ENCODE assay signal across 24 cellular contexts in genomic region chr5:31645420-31646081, GRCh38. TPM values are rescaled to one million over a fixed set of nuclear protein-coding genes. Genes with fewer than 3 reads are reported as not detected.
DNase-seq lines count a peak whose midpoint lies in the region; ATAC-seq and TF ChIP-seq lines count a peak whose summit lies in the region.
"Had no signal": no experiment of that assay in that cellular context is flagged by ENCODE, and none has a peak within 500 bp of the region (broad histone marks: within the 10 kb centered on the region; RNA-seq: fewer than 3 reads in every experiment).

No MANE protein-coding gene starts in this region.

- peak; percentile 23 for DNase-seq in GM23338 (ENCODE audit: low spot score)
- DNase-seq in NCI-H345 treated with DMSO at 0.1 percent for 48 hours (lab: John Stamatoyannopoulos, UW; ENCODE audit: unreplicated experiment) = peak; percentile 52
- peak in 3 of 5 donors; percentile 28 to 60 (median 50) for DNase-seq in heart left ventricle
- DNase-seq in right cardiac atrium = peak in 2 of 3 donors; percentile 54 to 66
- no peak for DNase-seq in activated CD8-positive, alpha-beta T cell treated with anti-CD3 and anti-CD28 coated beads, Interleukin-2, amount 10 ng/mL, durations not matched to agents 7 days and 5 days
- no peak for DNase-seq in effector CD4-positive, alpha-beta T cell
- no peak for DNase-seq in AG08396 (ENCODE audit: low spot score)
- DNase-seq: AML-193; CD4-positive, alpha-beta T cell; H9; HFFc6; KBM-7; MV-4-11; NCI-H1105 treated with DMSO at 0.1 percent for 48 hours; NCI-H146; NCI-H2029; NCI-H526 treated with DMSO at 0.1 percent for 48 hours; PC-9; SHP77 treated with DMSO at 0.1 percent for 48 hours had no signal

- no peaks in the 10 kb centered on the region for H3K9me3 Mint-ChIP-seq in GM23338
- no peaks in the 10 kb centered on the region for H3K9me3 Mint-ChIP-seq in activated CD8-positive, alpha-beta T cell treated with anti-CD3 and anti-CD28 coated beads, Interleukin-2, amount 10 ng/mL, durations not matched to agents 7 days and 5 days (ENCODE audit: insufficient read depth)
- H3K9me3 Mint-ChIP-seq: CD4-positive, alpha-beta T cell; H9; HFFc6 had no signal

- H3K9me2 ChIP-seq in GM23338 (ENCODE audit: insufficient read depth) = no peaks in the 10 kb centered on the region

- 41 to 60% (median 55%) methylated on average over 11 of the region's 11 CpGs for WGBS in heart left ventricle, 4 donors
- WGBS in right cardiac atrium = 62% methylated on average over 11 of the region's 11 CpGs

- no peak overlapping the region for H2AFZ ChIP-seq in GM23338
- H2AFZ ChIP-seq: PC-9 had no signal

- H3K79me2 ChIP-seq in GM23338 (replicated peaks; ENCODE audit: insufficient read depth) = no peaks in the 10 kb centered on the region; the same call in 1 of the 2 replicates

- ATAC-seq in GM23338 (peak; percentile 78), heart left ventricle (peak; percentile 88 to 92 (median 90)), right cardiac atrium (peak; percentile 74 to 87)
- no peak for ATAC-seq in activated CD8-positive, alpha-beta T cell treated with anti-CD3 and anti-CD28 coated beads, Interleukin-2, amount 10 ng/mL, durations not matched to agents 7 days and 5 days
- no peak for ATAC-seq in activated CD4-positive, CD25-positive, alpha-beta regulatory T cell treated with anti-CD3 and anti-CD28 coated beads, Interleukin-2, amount 50 U/mL, for 24 hours
- ATAC-seq: GM12878 had no signal

- H3K4me2 ChIP-seq in GM23338 = 0 out of 2 replicates have a peak overlapping the region, but pooled peaks have one; percentile 14
- H3K4me2 ChIP-seq: BLaER1 treated with 17β-estradiol and CSF1 and Interleukin-3, amounts not matched to agents 10 nM and 100 nM; PC-9 had no signal

- H3K4me3 Mint-ChIP-seq in GM23338 = no peak overlapping the region
- H3K4me3 Mint-ChIP-seq in activated CD8-positive, alpha-beta T cell treated with anti-CD3 and anti-CD28 coated beads, Interleukin-2, amount 10 ng/mL, durations not matched to agents 7 days and 5 days = no peak overlapping the region
- H3K4me3 Mint-ChIP-seq: CD4-positive, alpha-beta T cell; H9; HFFc6 had no signal

- H3K27me3 Mint-ChIP-seq in GM23338 (ENCODE audit: insufficient read depth, low read depth, poor library complexity) = no peaks in the 10 kb centered on the region
- peaks cover 2% of the 10 kb centered on the region for H3K27me3 Mint-ChIP-seq in activated CD8-positive, alpha-beta T cell treated with anti-CD3 and anti-CD28 coated beads, Interleukin-2, amount 10 ng/mL, durations not matched to agents 7 days and 5 days (ENCODE audit: low read depth)
- H3K27me3 Mint-ChIP-seq: CD4-positive, alpha-beta T cell had no signal

- H3K4me1 ChIP-seq in GM23338 (ENCODE audit: insufficient read depth) (0 out of 2 replicates have a peak, but pooled peaks cover 4% of the 10 kb centered on the region), heart left ventricle (peaks cover 0 to 80% (median 16%) of the 10 kb centered on the region in 12 donors), right cardiac atrium (ENCODE audit: control insufficient read depth, insufficient read depth, low read length) (peaks cover 6% of the 10 kb centered on the region)
- H3K4me1 ChIP-seq: BLaER1 treated with 17β-estradiol and CSF1 and Interleukin-3, amounts not matched to agents 10 nM and 100 nM had no signal

- H3K27ac ChIP-seq in GM23338 (ENCODE audit: low read depth) (no peak overlapping the region), heart left ventricle (peak overlapping the region in 11 of 12 donors; percentile 31 to 83 (median 66)), right cardiac atrium (ENCODE audit: low read length) (peak overlapping the region; percentile 92)
- H3K27ac ChIP-seq: BLaER1 treated with 17β-estradiol and CSF1 and Interleukin-3, amounts not matched to agents 10 nM and 100 nM; PC-9 had no signal

- no peak overlapping the region for H3K27ac Mint-ChIP-seq in GM23338
- no peak overlapping the region for H3K27ac Mint-ChIP-seq in activated CD8-positive, alpha-beta T cell treated with anti-CD3 and anti-CD28 coated beads, Interleukin-2, amount 10 ng/mL, durations not matched to agents 7 days and 5 days
- H3K27ac Mint-ChIP-seq: CD4-positive, alpha-beta T cell; H9; HFFc6 had no signal

- H3K9me3 ChIP-seq in heart left ventricle = no peaks in the 10 kb centered on the region
- H3K9me3 ChIP-seq in right cardiac atrium (ENCODE audit: control insufficient read depth, low read length) = no peaks in the 10 kb centered on the region
- H3K9me3 ChIP-seq: BLaER1 treated with 17β-estradiol and CSF1 and Interleukin-3, amounts not matched to agents 10 nM and 100 nM had no signal

- H3K36me3 ChIP-seq in GM23338 (ENCODE audit: insufficient read depth) (no peaks in the 10 kb centered on the region), heart left ventricle (no peaks in the 10 kb centered on the region)
- H3K36me3 ChIP-seq: BLaER1 treated with 17β-estradiol and CSF1 and Interleukin-3, amounts not matched to agents 10 nM and 100 nM had no signal

- CTCF ChIA-PET in activated CD8-positive, alpha-beta T cell treated with anti-CD3 and anti-CD28 coated beads, Interleukin-2, amount 10 ng/mL, durations not matched to agents 7 days and 5 days (lab: Charles Lee) = no interaction called here

- H4K20me1 ChIP-seq in GM23338 (replicated peaks; ENCODE audit: insufficient read depth) = peaks cover 4% of the 10 kb centered on the region; the same call in 1 of the 2 replicates

- no peak for TF ChIP-seq CTCF in GM23338 (conservative IDR thresholded peaks at IDR 0.05; ENCODE audit: low read depth in 2 of 2)
- TF ChIP-seq CTCF in heart left ventricle (IDR thresholded peaks at IDR 0.05) = no peak

- H3K4me3 ChIP-seq in GM23338 (no peak overlapping the region), heart left ventricle (no peak overlapping the region), right cardiac atrium (ENCODE audit: low read length) (no peak overlapping the region)
- H3K4me3 ChIP-seq: BLaER1 treated with 17β-estradiol and CSF1 and Interleukin-3, amounts not matched to agents 10 nM and 100 nM; GM12878; PC-9 had no signal

- no peaks in the 10 kb centered on the region for H3K36me3 Mint-ChIP-seq in GM23338 (ENCODE audit: low read depth)
- H3K36me3 Mint-ChIP-seq in activated CD8-positive, alpha-beta T cell treated with anti-CD3 and anti-CD28 coated beads, Interleukin-2, amount 10 ng/mL, durations not matched to agents 7 days and 5 days (ENCODE audit: low read depth) = no peaks in the 10 kb centered on the region

- H3K27me3 ChIP-seq in GM23338 (ENCODE audit: insufficient read depth) (peaks cover 7% of the 10 kb centered on the region; the same call in 1 of the 2 replicates), heart left ventricle (no peaks in the 10 kb centered on the region), right cardiac atrium (ENCODE audit: control insufficient read depth, insufficient read depth) (no peaks in the 10 kb centered on the region)

- H3F3A ChIP-seq in GM23338 (replicated peaks; ENCODE audit: low read depth) = no peaks in the 10 kb centered on the region

- TF ChIP-seq POLR2A in heart left ventricle (IDR thresholded peaks at IDR 0.05) = no peak

- intact Hi-C loops in heart left ventricle (cut with DNase I) (loop anchor here in 1 of 10 donors (10.0 kb wide), 1 partner anchor 159 kb away; no protein-coding TSS in a partner anchor), right cardiac atrium (cut with DNase I) (no loop called here)

- H3K4me1 Mint-ChIP-seq in GM23338 = no peaks in the 10 kb centered on the region
- no peaks in the 10 kb centered on the region for H3K4me1 Mint-ChIP-seq in activated CD8-positive, alpha-beta T cell treated with anti-CD3 and anti-CD28 coated beads, Interleukin-2, amount 10 ng/mL, durations not matched to agents 7 days and 5 days (ENCODE audit: low read depth)

- POLR2A ChIA-PET in activated CD8-positive, alpha-beta T cell treated with anti-CD3 and anti-CD28 coated beads, Interleukin-2, amount 10 ng/mL, durations not matched to agents 7 days and 5 days (lab: Charles Lee) = interaction anchor here (0.6 kb wide), 1 partner anchor 413 kb away, joined by 3 read pairs; no protein-coding TSS in a partner anchor

TF ChIP-seq in GM23338, 12 proteins besides CTCF, POLR2A, EP300 and RAD21:
- no peak for TF ChIP-seq NANOG (IDR thresholded peaks at IDR 0.05; ENCODE audit: borderline replicate concordance)
- TF ChIP-seq REST (IDR thresholded peaks at IDR 0.05; ENCODE audit: unreplicated experiment) = no peak

RNA-seq across cellular contexts. Expression of gene PDZD2, which starts 6.6 kb away (rescaled TPM):
- total RNA-seq in GM23338 (2014; rRNA removed; shearing (Covaris generic)) = 16.9 and 19.8 TPM in 2 replicates
- polyA plus RNA-seq in GM23338 (2016; fragmentation: Nextera tagmentation; extraction: Ambion mirVana) (8.3 and 10.2 TPM in 2 replicates), heart left ventricle (10 to 100 TPM; 28.3 to 28.6 TPM), right cardiac atrium (40.4 TPM)
- total RNA-seq in heart left ventricle (100 to 1,000 TPM in 2 of 9 donors, 10 to 100 TPM in 7; 41.3 to 116 (median 82.9) TPM), right cardiac atrium (100 to 1,000 TPM; 103 to 188 (median 111) TPM)
- total RNA-seq in activated CD8-positive, alpha-beta T cell treated with anti-CD3 and anti-CD28 coated beads, Interleukin-2, amount 10 ng/mL, durations not matched to agents 7 days and 5 days = not detected
- total RNA-seq: LHCN-M2, NCI-H460, PC-9 had no signal

Comparison
In these comparisons a context has a peak if more than half of its experiments do, and no peak if none do; other contexts are left out.
1. ATAC-seq: peak in GM23338 (single experiment), heart left ventricle (4 of 4) and right cardiac atrium (2 of 2); none in activated CD8-positive, alpha-beta T cell treated with anti-CD3 and anti-CD28 coated beads, Interleukin-2, amount 10 ng/mL, durations not matched to agents 7 days and 5 days (single experiment) and activated CD4-positive, CD25-positive, alpha-beta regulatory T cell treated with anti-CD3 and anti-CD28 coated beads, Interleukin-2, amount 50 U/mL, for 24 hours (0 of 2).
2. DNase-seq: peak in GM23338 (single experiment), NCI-H345 treated with DMSO at 0.1 percent for 48 hours (single experiment), heart left ventricle (3 of 5) and right cardiac atrium (2 of 3); none in activated CD8-positive, alpha-beta T cell treated with anti-CD3 and anti-CD28 coated beads, Interleukin-2, amount 10 ng/mL, durations not matched to agents 7 days and 5 days (single experiment), effector CD4-positive, alpha-beta T cell (single experiment) and AG08396 (single experiment).
3. RNA of gene PDZD2, which starts 6.6 kb away (total RNA-seq): 103 to 188 TPM in right cardiac atrium, 41.3 to 116 TPM in heart left ventricle and 16.9 to 19.8 TPM in GM23338; not detected in activated CD8-positive, alpha-beta T cell treated with anti-CD3 and anti-CD28 coated beads, Interleukin-2, amount 10 ng/mL, durations not matched to agents 7 days and 5 days; every median in the first group is over 10 times any median in the second.